In genomic region chr1:24803987-24804530, GRCh38 we compare ENCODE assay signal across 17 cellular contexts. TPM values are rescaled to one million over a fixed set of nuclear protein-coding genes. Genes with fewer than 3 reads are reported as not detected.
DNase-seq lines count a peak whose midpoint lies in the region; ATAC-seq, FAIRE-seq and TF ChIP-seq lines count a peak whose summit lies in the region.
"Had no signal": no experiment of that assay in that cellular context is flagged by ENCODE, and none has a peak within 500 bp of the region (broad histone marks: within the 10 kb centered on the region; RNA-seq: fewer than 3 reads in every experiment).

No MANE protein-coding gene starts in this region.

- POLR2A ChIA-PET in CD8-positive, alpha-beta memory T cell (lab: Charles Lee) = no interaction called here

- intact Hi-C loops in aorta (cut with DNase I) = loop anchor here in 1 of 2 donors (5.0 kb wide), 1 partner anchor 37 kb away; no protein-coding TSS in a partner anchor

- H3K9me3 ChIP-seq in osteoblast (ENCODE audit: low read depth, low read length) = no peaks in the 10 kb centered on the region
- H3K9me3 ChIP-seq in aorta (ENCODE audit: control insufficient read depth, low read length) = no peaks in the 10 kb centered on the region
- H3K9me3 ChIP-seq in CD8-positive, alpha-beta memory T cell (ENCODE audit: low read length) = no peaks in the 10 kb centered on the region

- peaks cover 1 to 4% of the 10 kb centered on the region in 2 donors for H3K27me3 Mint-ChIP-seq in CD8-positive, alpha-beta memory T cell

- no peaks in the 10 kb centered on the region for H3K4me1 Mint-ChIP-seq in CD8-positive, alpha-beta memory T cell

- no peak overlapping the region for H2AFZ ChIP-seq in osteoblast (ENCODE audit: low read length)

- H3K36me3 ChIP-seq in bronchial epithelial cell (ENCODE audit: control insufficient read depth, insufficient read depth, low read length) (no peaks in the 10 kb centered on the region), osteoblast (ENCODE audit: insufficient read depth, low read length) (peaks cover 30% of the 10 kb centered on the region), aorta (ENCODE audit: control insufficient read depth in 1 of 2, insufficient read depth in 2 of 2, low read length in 1 of 2) (no peaks in the 10 kb centered on the region)
- H3K36me3 ChIP-seq in CD8-positive, alpha-beta memory T cell (ENCODE audit: insufficient read depth, low read length) = no peaks in the 10 kb centered on the region

- ATAC-seq in aorta (ENCODE audit: low FRiP score) (peak; percentile 36), GM21447 (IDR thresholded peaks at IDR 0.05; ENCODE audit: unreplicated experiment) (no peak)

- peaks cover 44% of the 10 kb centered on the region for H3K4me1 ChIP-seq in osteoblast (ENCODE audit: insufficient read depth, low read length)
- peaks cover 4 to 5% of the 10 kb centered on the region in 2 donors for H3K4me1 ChIP-seq in aorta (ENCODE audit: control insufficient read depth in 1 of 2, insufficient read depth in 2 of 2, low read length in 2 of 2)
- no peaks in the 10 kb centered on the region for H3K4me1 ChIP-seq in CD8-positive, alpha-beta memory T cell (ENCODE audit: insufficient read depth, low read length)

- no peak for FAIRE-seq in bronchial epithelial cell (lab: Jason Lieb, UNC)
- FAIRE-seq: TTC549 had no signal

- peaks cover 80% of the 10 kb centered on the region for H3K79me2 ChIP-seq in osteoblast (ENCODE audit: insufficient read depth, low read length)

- H3K4me3 ChIP-seq in bronchial epithelial cell (ENCODE audit: low read depth, low read length) (no peak overlapping the region), osteoblast (ENCODE audit: insufficient read depth, low read length) (no peak overlapping the region), aorta (ENCODE audit: low read length in 2 of 2) (no peak overlapping the region)
- no peak overlapping the region for H3K4me3 ChIP-seq in CD8-positive, alpha-beta memory T cell (ENCODE audit: low read length)

- TF ChIP-seq CTCF in bronchial epithelial cell (IDR thresholded peaks at IDR 0.05; ENCODE audit: insufficient read depth, low read length, severe bottlenecking) (no peak), osteoblast (IDR thresholded peaks at IDR 0.05; ENCODE audit: extremely low read depth, low read depth, low read length) (no peak)

- H3K4me3 Mint-ChIP-seq in CD8-positive, alpha-beta memory T cell = no peak overlapping the region

- no peaks in the 10 kb centered on the region for H3K9me3 Mint-ChIP-seq in CD8-positive, alpha-beta memory T cell

- CTCF ChIA-PET in CD8-positive, alpha-beta memory T cell (lab: Charles Lee) = interaction anchor here (1.4 kb wide), 1 partner anchor 115 kb away, joined by 5 read pairs; no protein-coding TSS in a partner anchor

- H4K20me1 ChIP-seq in osteoblast (ENCODE audit: insufficient read depth, low read length) = peaks cover 59% of the 10 kb centered on the region

- H3K4me2 ChIP-seq in osteoblast (ENCODE audit: insufficient read depth, low read length) = no peak overlapping the region

- peak; percentile 12 for DNase-seq in stimulated activated CD4-positive, alpha-beta T cell treated with anti-CD3 and anti-CD28 coated beads, Interleukin-2, amount 100 ng/mL, for 4 hours (ENCODE audit: low read depth)
- DNase-seq in stimulated activated CD4-positive, alpha-beta T cell treated with anti-CD3 and anti-CD28 coated beads, Interleukin-12 subunit alpha, Interleukin-12 subunit beta, amount 100 ng/mL, for 4 hours = no peak
- DNase-seq in bronchial epithelial cell (ENCODE audit: low read depth) (peak; percentile 24), osteoblast (ENCODE audit: insufficient read length, low spot score, missing footprints) (peak; percentile 72), aorta (no peak)
- DNase-seq in activated CD8-positive, alpha-beta memory T cell treated with anti-CD3 and anti-CD28 coated beads for 24 hours = no peak
- no peak for DNase-seq in CD8-positive, alpha-beta memory T cell
- DNase-seq: activated gamma-delta T cell treated with Interleukin-2 at 50 U/mL for 16 hours, Calu3, GDM1, KBM-7, NCI-H1436 treated with DMSO at 0.1 percent for 48 hours, NCI-H345, occipital lobe, SHP77 had no signal

- no peaks in the 10 kb centered on the region for H3K36me3 Mint-ChIP-seq in CD8-positive, alpha-beta memory T cell

- no peak overlapping the region for H3K27ac Mint-ChIP-seq in CD8-positive, alpha-beta memory T cell

- H3K27me3 ChIP-seq in bronchial epithelial cell (ENCODE audit: control insufficient read depth, insufficient read depth, low read length) (no peaks in the 10 kb centered on the region), osteoblast (ENCODE audit: insufficient read depth, low read length) (no peaks in the 10 kb centered on the region), aorta (ENCODE audit: control insufficient read depth in 1 of 2, insufficient read depth in 2 of 2, low read length in 1 of 2) (no peaks in the 10 kb centered on the region)
- no peaks in the 10 kb centered on the region for H3K27me3 ChIP-seq in CD8-positive, alpha-beta memory T cell (ENCODE audit: insufficient read depth, low read length, poor library complexity, severe bottlenecking)

- peak overlapping the region; percentile 31 for H3K27ac ChIP-seq in osteoblast (ENCODE audit: low read depth, low read length)
- no peak overlapping the region for H3K27ac ChIP-seq in aorta (ENCODE audit: low read depth in 1 of 2, low read length in 2 of 2)
- no peak overlapping the region for H3K27ac ChIP-seq in CD8-positive, alpha-beta memory T cell (ENCODE audit: low read depth, low read length)

RNA-seq across cellular contexts. Expression of gene CLIC4, which starts 58.8 kb away (rescaled TPM):
- total RNA-seq in bronchial epithelial cell = 120 and 141 TPM in 2 replicates
- 697 and 711 TPM in 2 replicates for total RNA-seq in osteoblast
- 100 to 1,000 TPM; 477 to 941 TPM for total RNA-seq in aorta
- polyA plus RNA-seq in aorta = 100 to 1,000 TPM; 278 to 322 TPM
- 10 to 100 TPM; 12.8 to 13.2 TPM for total RNA-seq in CD8-positive, alpha-beta memory T cell
- 0.18 TPM for polyA plus RNA-seq in CD8-positive, alpha-beta memory T cell

Comparison
In these comparisons a context has a peak if more than half of its experiments do, and no peak if none do; other contexts are left out.
1. DNase-seq: peak in stimulated activated CD4-positive, alpha-beta T cell treated with anti-CD3 and anti-CD28 coated beads, Interleukin-2, amount 100 ng/mL, for 4 hours (single experiment), bronchial epithelial cell (single experiment) and osteoblast (single experiment); none in stimulated activated CD4-positive, alpha-beta T cell treated with anti-CD3 and anti-CD28 coated beads, Interleukin-12 subunit alpha, Interleukin-12 subunit beta, amount 100 ng/mL, for 4 hours (single experiment), aorta (0 of 2), activated CD8-positive, alpha-beta memory T cell treated with anti-CD3 and anti-CD28 coated beads for 24 hours (single experiment) and CD8-positive, alpha-beta memory T cell (0 of 5).